1 cellular context compared by ENCODE assay signal in the genomic region with DNA sequence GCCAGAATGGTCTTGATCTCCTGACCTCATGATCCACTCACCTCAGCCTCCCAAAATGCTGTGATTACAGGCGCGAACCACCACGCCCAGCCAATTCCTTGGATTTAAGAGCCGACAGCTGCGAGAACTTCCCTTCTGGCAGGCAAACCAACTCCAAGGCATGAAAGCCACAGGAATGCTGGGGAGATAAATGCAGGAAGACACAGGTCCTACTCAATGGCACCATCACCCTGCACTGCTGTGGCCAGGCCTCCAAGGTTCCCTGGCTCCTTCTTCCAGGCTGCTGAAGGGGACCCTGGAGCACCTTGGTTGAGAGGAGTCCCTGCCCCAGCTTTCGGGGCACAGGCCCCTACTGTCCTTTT.
TF ChIP-seq lines count a peak whose summit lies in the region.

No MANE protein-coding gene starts in this region.

TF ChIP-seq in K562, 482 proteins besides CTCF, POLR2A, EP300 and RAD21 (continued from another document):
- TF ChIP-seq CTBP1 (IDR thresholded peaks at IDR 0.05; ENCODE audit: borderline replicate concordance): peak; percentile 67; the same call in 1 of the 2 replicates
- TF ChIP-seq TEAD1 (CRISPR knock-in tag; IDR thresholded peaks at IDR 0.05): peak; percentile 22 to 64; a peak in 2 of 4 replicates
- peak; percentile 46; the same call in 1 of the 2 replicates for TF ChIP-seq MTA3 (IDR thresholded peaks at IDR 0.05; ENCODE audit: borderline replicate concordance)
- TF ChIP-seq MAZ (CRISPR knock-in tag; conservative IDR thresholded peaks at IDR 0.05 in 1 of 2, IDR thresholded peaks at IDR 0.05 in 1 of 2): 0 out of 4 replicates have a peak, but pooled peaks of 1 of the 2 experiments have one; percentile 44
- TF ChIP-seq IRF2 (CRISPR knock-in tag; IDR thresholded peaks at IDR 0.05): no peak
- TF ChIP-seq HDAC1 (IDR thresholded peaks at IDR 0.05): 0 out of 4 replicates have a peak, but pooled peaks of 1 of the 2 experiments have one; percentile 38
- TF ChIP-seq GTF2A2 (tag; IDR thresholded peaks at IDR 0.05): peak; percentile 35; the same call in 1 of the 2 replicates
- no peak for TF ChIP-seq CHCHD3 (CRISPR knock-in tag; IDR thresholded peaks at IDR 0.05)
- TF ChIP-seq HSF4 (CRISPR knock-in tag; IDR thresholded peaks at IDR 0.05; ENCODE audit: borderline replicate concordance): peak; percentile 12; the same call in 1 of the 2 replicates
- peak; percentile 37; the same call in 1 of the 2 replicates for TF ChIP-seq MTA1 (IDR thresholded peaks at IDR 0.05; ENCODE audit: borderline replicate concordance)
- TF ChIP-seq GATA2 (CRISPR knock-in tag; IDR thresholded peaks at IDR 0.05): no peak
- TF ChIP-seq CCNT2 (IDR thresholded peaks at IDR 0.05; ENCODE audit: borderline replicate concordance, extremely low read depth, insufficient read length, low read depth, low read length): no peak
- TF ChIP-seq POLR2B (IDR thresholded peaks at IDR 0.05; ENCODE audit: low read depth, partially characterized antibody): peak; percentile 33
- peak; percentile 50; the same call in 1 of the 2 replicates for TF ChIP-seq MEF2D (tag; conservative IDR thresholded peaks at IDR 0.05; ENCODE audit: low read depth)
- TF ChIP-seq, protein P1, sequence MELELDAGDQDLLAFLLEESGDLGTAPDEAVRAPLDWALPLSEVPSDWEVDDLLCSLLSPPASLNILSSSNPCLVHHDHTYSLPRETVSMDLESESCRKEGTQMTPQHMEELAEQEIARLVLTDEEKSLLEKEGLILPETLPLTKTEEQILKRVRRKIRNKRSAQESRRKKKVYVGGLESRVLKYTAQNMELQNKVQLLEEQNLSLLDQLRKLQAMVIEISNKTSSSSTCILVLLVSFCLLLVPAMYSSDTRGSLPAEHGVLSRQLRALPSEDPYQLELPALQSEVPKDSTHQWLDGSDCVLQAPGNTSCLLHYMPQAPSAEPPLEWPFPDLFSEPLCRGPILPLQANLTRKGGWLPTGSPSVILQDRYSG (tag; conservative IDR thresholded peaks at IDR 0.05; ENCODE audit: low read depth): peak; percentile 21
- TF ChIP-seq RBFOX2 (IDR thresholded peaks at IDR 0.05; ENCODE audit: low read depth, low read length): peak; percentile 36; the same call in 1 of the 2 replicates
- TF ChIP-seq, protein P2, sequence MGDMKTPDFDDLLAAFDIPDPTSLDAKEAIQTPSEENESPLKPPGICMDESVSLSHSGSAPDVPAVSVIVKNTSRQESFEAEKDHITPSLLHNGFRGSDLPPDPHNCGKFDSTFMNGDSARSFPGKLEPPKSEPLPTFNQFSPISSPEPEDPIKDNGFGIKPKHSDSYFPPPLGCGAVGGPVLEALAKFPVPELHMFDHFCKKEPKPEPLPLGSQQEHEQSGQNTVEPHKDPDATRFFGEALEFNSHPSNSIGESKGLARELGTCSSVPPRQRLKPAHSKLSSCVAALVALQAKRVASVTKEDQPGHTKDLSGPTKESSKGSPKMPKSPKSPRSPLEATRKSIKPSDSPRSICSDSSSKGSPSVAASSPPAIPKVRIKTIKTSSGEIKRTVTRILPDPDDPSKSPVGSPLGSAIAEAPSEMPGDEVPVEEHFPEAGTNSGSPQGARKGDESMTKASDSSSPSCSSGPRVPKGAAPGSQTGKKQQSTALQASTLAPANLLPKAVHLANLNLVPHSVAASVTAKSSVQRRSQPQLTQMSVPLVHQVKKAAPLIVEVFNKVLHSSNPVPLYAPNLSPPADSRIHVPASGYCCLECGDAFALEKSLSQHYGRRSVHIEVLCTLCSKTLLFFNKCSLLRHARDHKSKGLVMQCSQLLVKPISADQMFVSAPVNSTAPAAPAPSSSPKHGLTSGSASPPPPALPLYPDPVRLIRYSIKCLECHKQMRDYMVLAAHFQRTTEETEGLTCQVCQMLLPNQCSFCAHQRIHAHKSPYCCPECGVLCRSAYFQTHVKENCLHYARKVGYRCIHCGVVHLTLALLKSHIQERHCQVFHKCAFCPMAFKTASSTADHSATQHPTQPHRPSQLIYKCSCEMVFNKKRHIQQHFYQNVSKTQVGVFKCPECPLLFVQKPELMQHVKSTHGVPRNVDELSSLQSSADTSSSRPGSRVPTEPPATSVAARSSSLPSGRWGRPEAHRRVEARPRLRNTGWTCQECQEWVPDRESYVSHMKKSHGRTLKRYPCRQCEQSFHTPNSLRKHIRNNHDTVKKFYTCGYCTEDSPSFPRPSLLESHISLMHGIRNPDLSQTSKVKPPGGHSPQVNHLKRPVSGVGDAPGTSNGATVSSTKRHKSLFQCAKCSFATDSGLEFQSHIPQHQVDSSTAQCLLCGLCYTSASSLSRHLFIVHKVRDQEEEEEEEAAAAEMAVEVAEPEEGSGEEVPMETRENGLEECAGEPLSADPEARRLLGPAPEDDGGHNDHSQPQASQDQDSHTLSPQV (IDR thresholded peaks at IDR 0.05): peak; percentile 91
- TF ChIP-seq, protein P3, sequence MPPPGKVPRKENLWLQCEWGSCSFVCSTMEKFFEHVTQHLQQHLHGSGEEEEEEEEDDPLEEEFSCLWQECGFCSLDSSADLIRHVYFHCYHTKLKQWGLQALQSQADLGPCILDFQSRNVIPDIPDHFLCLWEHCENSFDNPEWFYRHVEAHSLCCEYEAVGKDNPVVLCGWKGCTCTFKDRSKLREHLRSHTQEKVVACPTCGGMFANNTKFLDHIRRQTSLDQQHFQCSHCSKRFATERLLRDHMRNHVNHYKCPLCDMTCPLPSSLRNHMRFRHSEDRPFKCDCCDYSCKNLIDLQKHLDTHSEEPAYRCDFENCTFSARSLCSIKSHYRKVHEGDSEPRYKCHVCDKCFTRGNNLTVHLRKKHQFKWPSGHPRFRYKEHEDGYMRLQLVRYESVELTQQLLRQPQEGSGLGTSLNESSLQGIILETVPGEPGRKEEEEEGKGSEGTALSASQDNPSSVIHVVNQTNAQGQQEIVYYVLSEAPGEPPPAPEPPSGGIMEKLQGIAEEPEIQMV (tag; conservative IDR thresholded peaks at IDR 0.05; ENCODE audit: low read depth): 0 out of 2 replicates have a peak, but pooled peaks have one; percentile 46
- TF ChIP-seq, protein P4, sequence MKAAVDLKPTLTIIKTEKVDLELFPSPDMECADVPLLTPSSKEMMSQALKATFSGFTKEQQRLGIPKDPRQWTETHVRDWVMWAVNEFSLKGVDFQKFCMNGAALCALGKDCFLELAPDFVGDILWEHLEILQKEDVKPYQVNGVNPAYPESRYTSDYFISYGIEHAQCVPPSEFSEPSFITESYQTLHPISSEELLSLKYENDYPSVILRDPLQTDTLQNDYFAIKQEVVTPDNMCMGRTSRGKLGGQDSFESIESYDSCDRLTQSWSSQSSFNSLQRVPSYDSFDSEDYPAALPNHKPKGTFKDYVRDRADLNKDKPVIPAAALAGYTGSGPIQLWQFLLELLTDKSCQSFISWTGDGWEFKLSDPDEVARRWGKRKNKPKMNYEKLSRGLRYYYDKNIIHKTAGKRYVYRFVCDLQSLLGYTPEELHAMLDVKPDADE (conservative IDR thresholded peaks at IDR 0.05; ENCODE audit: control insufficient read depth, low read depth, low read length): 0 out of 2 replicates have a peak, but pooled peaks have one; percentile 22
